In genomic region chr11:96105197-96105895, GRCh38 we compare ENCODE assay signal across 15 cellular contexts.
DNase-seq lines count a peak whose midpoint lies in the region; ATAC-seq, FAIRE-seq and TF ChIP-seq lines count a peak whose summit lies in the region.
"Had no signal": no experiment of that assay in that cellular context is flagged by ENCODE, and none has a peak within 500 bp of the region (broad histone marks: within the 10 kb centered on the region; RNA-seq: fewer than 3 reads in every experiment).

No MANE protein-coding gene starts in this region.

- H3K9me3 ChIP-seq in astrocyte (ENCODE audit: insufficient read depth, low read depth, low read length): no peaks in the 10 kb centered on the region

- peaks cover 39% of the 10 kb centered on the region for H3K4me1 Mint-ChIP-seq in astrocyte (ENCODE audit: low read depth, unreplicated experiment)

- H3K79me2 ChIP-seq in ACC112 (ENCODE audit: control insufficient read depth, insufficient read depth, low read length, unreplicated experiment) (peaks cover 41% of the 10 kb centered on the region), astrocyte (ENCODE audit: insufficient read depth, low read length) (peaks cover 28% of the 10 kb centered on the region)

- H3K4me3 ChIP-seq in ACC112 (ENCODE audit: low read depth, low read length) (peak overlapping the region; percentile 35; the same call in 1 of the 2 replicates), astrocyte (ENCODE audit: insufficient read depth, low read depth, low read length) (no peak overlapping the region)
- H3K4me3 ChIP-seq: SK-N-MC had no signal

- H2AFZ ChIP-seq in ACC112 (ENCODE audit: low read length, unreplicated experiment) (no peak overlapping the region), astrocyte (ENCODE audit: low read depth, low read length) (no peak overlapping the region)

- no peaks in the 10 kb centered on the region for H3K9me3 Mint-ChIP-seq in astrocyte (ENCODE audit: unreplicated experiment)
- H3K9me3 Mint-ChIP-seq: activated B cell treated with CpG ODN at 0.5 μM for 24 hours; dendritic cell treated with granulocyte-macrophage colony-stimulating factor and Interleukin-4, amounts not matched to agents 40 ng/mL and 50 ng/mL, for 4 days had no signal

- peak overlapping the region; percentile 48 for H3K27ac Mint-ChIP-seq in astrocyte (ENCODE audit: unreplicated experiment)
- H3K27ac Mint-ChIP-seq: activated B cell treated with CpG ODN at 0.5 μM for 24 hours; dendritic cell treated with granulocyte-macrophage colony-stimulating factor and Interleukin-4, amounts not matched to agents 40 ng/mL and 50 ng/mL, for 4 days had no signal

- no peaks in the 10 kb centered on the region for H3K36me3 ChIP-seq in ACC112 (ENCODE audit: insufficient read depth, low read length)
- H3K36me3 ChIP-seq in astrocyte (ENCODE audit: insufficient read depth, low read length): no peaks in the 10 kb centered on the region

- ATAC-seq in HG03354 (IDR thresholded peaks at IDR 0.05; ENCODE audit: poor library complexity, severe bottlenecking, unreplicated experiment) (peak; percentile 55), HG02885 (IDR thresholded peaks at IDR 0.05; ENCODE audit: poor library complexity, unreplicated experiment) (no peak), GM19324 (IDR thresholded peaks at IDR 0.05; ENCODE audit: low FRiP score, unreplicated experiment) (no peak)

- peaks cover 2% of the 10 kb centered on the region for H3K36me3 Mint-ChIP-seq in astrocyte (ENCODE audit: low read depth, unreplicated experiment)

- H3K4me3 Mint-ChIP-seq in astrocyte (ENCODE audit: unreplicated experiment): no peak overlapping the region
- H3K4me3 Mint-ChIP-seq: activated B cell treated with CpG ODN at 0.5 μM for 24 hours; dendritic cell treated with granulocyte-macrophage colony-stimulating factor and Interleukin-4, amounts not matched to agents 40 ng/mL and 50 ng/mL, for 4 days had no signal

- H3K27me3 Mint-ChIP-seq in astrocyte (ENCODE audit: low read depth, unreplicated experiment): no peaks in the 10 kb centered on the region
- H3K27me3 Mint-ChIP-seq: activated B cell treated with CpG ODN at 0.5 μM for 24 hours; dendritic cell treated with granulocyte-macrophage colony-stimulating factor and Interleukin-4, amounts not matched to agents 40 ng/mL and 50 ng/mL, for 4 days had no signal

- DNase-seq in astrocyte (ENCODE audit: low read depth): no peak
- peak; percentile 48 for DNase-seq in kidney tubule cell (ENCODE audit: low spot score)
- DNase-seq in SIG-M5 treated with dmso at 0.1 percent for 504 hours (lab: John Stamatoyannopoulos, UW; ENCODE audit: unreplicated experiment): no peak
- no peak for DNase-seq in activated CD8-positive, alpha-beta memory T cell treated with anti-CD3 and anti-CD28 coated beads, Interleukin-2, amount 50 U/mL, for 4 hours
- DNase-seq: activated B cell treated with CpG ODN at 0.5 μM for 24 hours; EL; H7; NCI-H1105; stimulated activated CD4-positive, alpha-beta T cell treated with anti-CD3 and anti-CD28 coated beads, Interleukin-15, amount 100 ng/mL, for 24 hours had no signal

- H3K4me2 ChIP-seq in astrocyte (ENCODE audit: low read length): peak overlapping the region; percentile 37

- peaks cover 39% of the 10 kb centered on the region for H3K4me1 ChIP-seq in ACC112 (ENCODE audit: control insufficient read depth, insufficient read depth, low read length, unreplicated experiment)
- H3K4me1 ChIP-seq in astrocyte (ENCODE audit: insufficient read depth, low read length): peaks cover 21% of the 10 kb centered on the region

- H3K27me3 ChIP-seq in ACC112 (ENCODE audit: insufficient read depth, low read length): no peaks in the 10 kb centered on the region
- no peaks in the 10 kb centered on the region for H3K27me3 ChIP-seq in astrocyte (ENCODE audit: insufficient read depth, low read length)

- H4K20me1 ChIP-seq in astrocyte (ENCODE audit: insufficient read depth, low read length): no peaks in the 10 kb centered on the region

- TF ChIP-seq CTCF in astrocyte (IDR thresholded peaks at IDR 0.05; ENCODE audit: insufficient read depth, low read depth, low read length): no peak

- H3K27ac ChIP-seq in ACC112 (ENCODE audit: low read depth, low read length) (peak overlapping the region; percentile 71), astrocyte (ENCODE audit: low read depth, low read length) (peak overlapping the region; percentile 32)
- H3K27ac ChIP-seq: SK-N-MC had no signal

- no peak overlapping the region for H3K9ac ChIP-seq in astrocyte (ENCODE audit: low read length)

- no peak for FAIRE-seq in astrocyte (lab: Jason Lieb, UNC)
